ENCODE assay signal across 1 cellular context in genomic region chr2:175630319-175631246, GRCh38.
TF ChIP-seq lines count a peak whose summit lies in the region.

No MANE protein-coding gene starts in this region.

TF ChIP-seq in WTC11, 78 proteins besides CTCF, POLR2A, EP300 and RAD21 (continued from another document):
- TF ChIP-seq TEAD4 (CRISPR knock-in tag; IDR thresholded peaks at IDR 0.05) = no peak
